In the genomic region with DNA sequence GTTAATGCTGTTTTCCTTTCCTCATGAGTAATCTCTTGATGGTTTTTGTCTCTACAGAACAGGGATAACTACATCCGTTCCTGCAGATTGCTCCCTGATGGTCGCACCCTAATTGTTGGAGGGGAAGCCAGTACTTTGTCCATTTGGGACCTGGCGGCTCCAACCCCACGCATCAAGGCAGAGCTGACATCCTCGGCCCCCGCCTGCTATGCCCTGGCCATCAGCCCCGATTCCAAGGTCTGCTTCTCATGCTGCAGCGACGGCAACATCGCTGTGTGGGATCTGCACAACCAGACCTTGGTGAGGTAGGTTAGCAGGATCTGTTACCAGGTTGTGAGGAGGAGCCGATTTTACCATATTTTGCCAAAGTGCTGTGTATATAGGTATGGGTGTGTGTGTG, we compare ENCODE assay signal across 23 cellular contexts.
"Had no signal": no experiment of that assay in that cellular context is flagged by ENCODE, and none has a peak within 500 bp of the region (broad histone marks: within the 10 kb centered on the region; RNA-seq: fewer than 3 reads in every experiment).

No MANE protein-coding gene starts in this region.

- H3K27ac Mint-ChIP-seq: effector memory CD8-positive, alpha-beta T cell; nephron progenitor cell; stimulated activated memory B cell treated with anti-CD40 and anti-IgM and Interleukin-4, amounts not matched to agents 10 μg/mL and 1 μg/mL and 100 μg/mL, for 72 hours; type B pancreatic cell had no signal

- DNase-seq: cortex of kidney; effector memory CD8-positive, alpha-beta T cell; erythroblast; esophagus squamous epithelium; foreskin melanocyte; glutamatergic neuron; heart right ventricle; hippocampal formation; left cardiac atrium; left ventricle myocardium inferior; lower lobe of right lung; naive thymus-derived CD8-positive, alpha-beta T cell; nephron progenitor cell; nucleus accumbens; sigmoid colon; stimulated activated CD4-positive, alpha-beta T cell treated with anti-CD3 and anti-CD28 coated beads, Interleukin-4, amount 100 ng/mL, for 4 hours; stimulated activated naive CD8-positive, alpha-beta T cell treated with anti-CD3 and anti-CD28 coated beads, Interleukin-15, Interleukin-2, amounts not matched to agents 100 U/mL and 50 U/mL, for 24 hours; substantia nigra; testis; tibial artery; uterus had no signal

- H3K27me3 Mint-ChIP-seq: effector memory CD8-positive, alpha-beta T cell; naive thymus-derived CD8-positive, alpha-beta T cell; stimulated activated memory B cell treated with anti-CD40 and anti-IgM and Interleukin-4, amounts not matched to agents 10 μg/mL and 1 μg/mL and 100 μg/mL, for 72 hours; type B pancreatic cell had no signal

- H3K9me3 Mint-ChIP-seq: effector memory CD8-positive, alpha-beta T cell; naive thymus-derived CD8-positive, alpha-beta T cell; nephron progenitor cell; stimulated activated memory B cell treated with anti-CD40 and anti-IgM and Interleukin-4, amounts not matched to agents 10 μg/mL and 1 μg/mL and 100 μg/mL, for 72 hours; type B pancreatic cell had no signal

- H3K4me3 Mint-ChIP-seq: effector memory CD8-positive, alpha-beta T cell; naive thymus-derived CD8-positive, alpha-beta T cell; nephron progenitor cell; stimulated activated memory B cell treated with anti-CD40 and anti-IgM and Interleukin-4, amounts not matched to agents 10 μg/mL and 1 μg/mL and 100 μg/mL, for 72 hours; type B pancreatic cell had no signal

- ATAC-seq: effector memory CD8-positive, alpha-beta T cell; heart right ventricle; left cardiac atrium; lower lobe of right lung; naive thymus-derived CD8-positive, alpha-beta T cell; stimulated activated memory B cell treated with anti-CD40 and anti-IgM and Interleukin-4, amounts not matched to agents 10 μg/mL and 1 μg/mL and 100 μg/mL, for 72 hours; stimulated activated naive CD8-positive, alpha-beta T cell treated with anti-CD3 and anti-CD28 coated beads, Interleukin-15, Interleukin-2, amounts not matched to agents 100 U/mL and 50 U/mL, for 24 hours had no signal

- H3K4me1 Mint-ChIP-seq: stimulated activated memory B cell treated with anti-CD40 and anti-IgM and Interleukin-4, amounts not matched to agents 10 μg/mL and 1 μg/mL and 100 μg/mL, for 72 hours had no signal
